20 cellular contexts compared by ENCODE assay signal in the genomic region with DNA sequence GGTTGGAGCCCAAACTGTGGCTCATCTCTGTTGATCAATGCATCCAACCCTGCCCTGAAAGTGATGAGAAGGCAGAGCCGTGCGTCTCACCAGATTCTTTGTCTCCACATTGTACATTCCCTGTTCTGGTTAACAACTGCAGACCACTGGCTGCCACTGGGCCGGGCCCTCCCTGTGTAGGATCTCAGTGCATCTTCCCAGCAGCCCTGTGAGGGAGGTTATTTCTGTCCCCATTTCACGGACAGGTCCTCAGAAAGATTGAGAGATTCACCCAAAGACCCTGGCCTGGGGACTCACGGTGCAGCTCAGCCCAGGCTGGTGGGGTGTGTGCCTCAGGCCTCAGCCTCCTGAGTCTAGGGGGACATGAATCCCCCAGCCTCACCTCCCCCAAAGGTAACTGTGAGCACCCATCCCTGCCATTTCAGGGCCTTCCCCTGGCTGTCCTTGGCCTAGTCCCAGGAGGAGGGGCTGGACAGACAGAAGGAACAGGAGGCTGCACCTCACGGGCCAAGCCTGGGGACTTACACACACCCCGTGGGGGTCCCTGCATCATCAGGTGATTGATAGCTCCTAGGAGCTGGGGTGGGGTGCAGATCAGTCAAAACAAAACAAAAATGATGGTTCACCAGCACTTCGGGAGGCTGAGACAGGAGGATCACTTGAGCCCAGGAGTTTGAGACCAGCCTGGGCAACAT.
"Had no signal": no experiment of that assay in that cellular context is flagged by ENCODE, and none has a peak within 500 bp of the region (broad histone marks: within the 10 kb centered on the region; RNA-seq: fewer than 3 reads in every experiment).

No MANE protein-coding gene starts in this region.

- FAIRE-seq: endothelial cell of umbilical vein, small intestine had no signal

- H3K27me3 ChIP-seq: esophagus muscularis mucosa, gastroesophageal sphincter, heart left ventricle had no signal

- H3K4me1 ChIP-seq: gastroesophageal sphincter, heart left ventricle, psoas muscle had no signal

- H3K4me3 ChIP-seq: esophagus muscularis mucosa, gastroesophageal sphincter, heart left ventricle, psoas muscle, thoracic aorta had no signal

- H3K9me3 ChIP-seq: esophagus muscularis mucosa, gastroesophageal sphincter, heart left ventricle, psoas muscle, thoracic aorta had no signal

- DNase-seq: activated CD4-positive, alpha-beta T cell treated with anti-CD3 and anti-CD28 coated beads for 1 hour; activated CD8-positive, alpha-beta memory T cell treated with anti-CD3 and anti-CD28 coated beads for 24 hours; activated CD8-positive, alpha-beta memory T cell treated with anti-CD3 and anti-CD28 coated beads, Interleukin-2, amount 50 U/mL, for 48 hours; activated gamma-delta T cell; activated T-cell treated with anti-CD3 and anti-CD28 coated beads, Interleukin-2, amount 50 U/mL, for 48 hours; effector CD4-positive, alpha-beta T cell; kidney glomerular epithelial cell; mesenchymal stem cell; naive thymus-derived CD4-positive, alpha-beta T cell; small intestine; stimulated activated CD4-positive, alpha-beta T cell treated with anti-CD3 and anti-CD28 coated beads, Interleukin-15, amount 100 ng/mL, for 24 hours; stimulated activated CD4-positive, alpha-beta T cell treated with anti-CD3 and anti-CD28 coated beads, Interleukin-2, amount 100 ng/mL, for 48 hours; T-helper 2 cell had no signal

- ATAC-seq: gastroesophageal sphincter; naive thymus-derived CD4-positive, alpha-beta T cell; psoas muscle had no signal

- H3K27ac ChIP-seq: esophagus muscularis mucosa, gastroesophageal sphincter, heart left ventricle, psoas muscle, thoracic aorta, VCaP had no signal

- H3K36me3 ChIP-seq: esophagus muscularis mucosa, gastroesophageal sphincter, heart left ventricle, thoracic aorta had no signal
